Comparison of ENCODE assay signal across 7 cellular contexts in genomic region chr9:118554987-118555386, GRCh38.
"Had no signal": no experiment of that assay in that cellular context is flagged by ENCODE, and none has a peak within 500 bp of the region (broad histone marks: within the 10 kb centered on the region; RNA-seq: fewer than 3 reads in every experiment).

No MANE protein-coding gene starts in this region.

- H3K4me1 ChIP-seq: HAP-1 had no signal

- H2AFZ ChIP-seq: GM23248, GM23338 had no signal

- H3K27ac Mint-ChIP-seq: GM23338, HFFc6 had no signal

- H3K4me1 Mint-ChIP-seq: GM23338 had no signal

- DNase-seq: GM23248, GOT3, H7, HCEC 1CT, HFFc6 had no signal

- H3K4me3 Mint-ChIP-seq: GM23338, HFFc6 had no signal

- H3K9me3 Mint-ChIP-seq: GM23338 had no signal

- H3K9me3 ChIP-seq: HAP-1 had no signal

- H3K9ac ChIP-seq: GM23248 had no signal

- H3K4me2 ChIP-seq: GM23338 had no signal

- H3K27ac ChIP-seq: GM23248 had no signal
